Comparison of ENCODE assay signal across 21 cellular contexts in genomic region chr11:69060806-69061712, GRCh38. TPM values are rescaled to one million over a fixed set of nuclear protein-coding genes. Genes with fewer than 3 reads are reported as not detected.
"Had no signal": no experiment of that assay in that cellular context is flagged by ENCODE, and none has a peak within 500 bp of the region (broad histone marks: within the 10 kb centered on the region; RNA-seq: fewer than 3 reads in every experiment).

No MANE protein-coding gene starts in this region.

- H3K27me3 ChIP-seq: ascending aorta, dorsolateral prefrontal cortex, stomach, testis had no signal

- H3K4me3 Mint-ChIP-seq: naive thymus-derived CD4-positive, alpha-beta T cell had no signal

- H3K9me3 ChIP-seq: ascending aorta, mucosa of descending colon, stomach, testis had no signal

- H3K4me3 ChIP-seq: ascending aorta, mucosa of descending colon, skin epidermis, stomach, testis had no signal

- H3K27me3 Mint-ChIP-seq: naive thymus-derived CD4-positive, alpha-beta T cell had no signal

- ATAC-seq: esophagus mucosa; left lobe of liver; mucosa of descending colon; naive thymus-derived CD4-positive, alpha-beta T cell had no signal

- DNase-seq: activated CD4-positive, alpha-beta T cell treated with anti-CD3 and anti-CD28 coated beads, Interleukin-2, amount 50 U/mL, for 1 hour; activated naive CD4-positive, alpha-beta T cell treated with Interleukin-2 at 50 U/mL for 16 hours; hippocampal formation; mucosa of descending colon; naive thymus-derived CD4-positive, alpha-beta T cell; posterior cingulate gyrus; stimulated activated CD4-positive, alpha-beta T cell treated with anti-CD3 and anti-CD28 coated beads, Interleukin-15, amount 100 ng/mL, for 24 hours; stimulated activated CD4-positive, alpha-beta T cell treated with anti-CD3 and anti-CD28 coated beads, Interleukin-4, amount 100 ng/mL, for 4 hours; stimulated activated CD8-positive, alpha-beta memory T cell treated with anti-CD3 and anti-CD28 coated beads, Interleukin-4, amount 100 ng/mL, for 48 hours; stomach; T-helper 2 cell; testis had no signal

- H3K4me1 ChIP-seq: ascending aorta had no signal

- H3K27ac ChIP-seq: ascending aorta, stomach, testis had no signal

- FAIRE-seq: endometrium, keratinocyte had no signal

- H3K9me3 Mint-ChIP-seq: naive thymus-derived CD4-positive, alpha-beta T cell had no signal

RNA-seq across cellular contexts. Expression of gene MRGPRF, which starts 48.0 kb away (rescaled TPM):
- total RNA-seq: activated CD8-positive, alpha-beta memory T cell treated with anti-CD3 and anti-CD28 coated beads for 36 hours; glomerular endothelial cell; naive thymus-derived CD4-positive, alpha-beta T cell had no signal
